In genomic region chr1:39990428-39990827, GRCh38 we compare ENCODE assay signal across 14 cellular contexts.
"Had no signal": no experiment of that assay in that cellular context is flagged by ENCODE, and none has a peak within 500 bp of the region (broad histone marks: within the 10 kb centered on the region; RNA-seq: fewer than 3 reads in every experiment).

No MANE protein-coding gene starts in this region.

- H3K27ac ChIP-seq: gastrocnemius medialis, left lung, psoas muscle, thyroid gland, vagina had no signal

- H3K9me3 ChIP-seq: gastrocnemius medialis, left lung, psoas muscle, thyroid gland, vagina had no signal

- H3K27me3 Mint-ChIP-seq: activated naive CD8-positive, alpha-beta T cell treated with anti-CD3 and anti-CD28 coated beads, Interleukin-2, amount 10 ng/mL, durations not matched to agents 7 days and 5 days; memory B cell had no signal

- DNase-seq: activated CD4-positive, alpha-beta T cell treated with anti-CD3 and anti-CD28 coated beads for 1 hour; activated CD4-positive, alpha-beta T cell treated with anti-CD3 and anti-CD28 coated beads, Interleukin-2, amount 50 U/mL, for 48 hours; activated naive CD8-positive, alpha-beta T cell treated with anti-CD3 and anti-CD28 coated beads, Interleukin-2, amount 10 ng/mL, durations not matched to agents 7 days and 5 days; activated T-cell treated with anti-CD3 and anti-CD28 coated beads, Interleukin-2, amount 50 U/mL, for 48 hours; anterior cingulate cortex; gastrocnemius medialis; islet precursor cell; left lung; psoas muscle; stimulated activated CD4-positive, alpha-beta T cell treated with anti-CD3 and anti-CD28 coated beads, Interleukin-2, amount 100 ng/mL, for 48 hours; thyroid gland had no signal

- H3K27me3 ChIP-seq: gastrocnemius medialis, left lung, thyroid gland, vagina had no signal

- H3K4me1 Mint-ChIP-seq: nephron had no signal

- H3K36me3 Mint-ChIP-seq: activated naive CD8-positive, alpha-beta T cell treated with anti-CD3 and anti-CD28 coated beads, Interleukin-2, amount 10 ng/mL, durations not matched to agents 7 days and 5 days; memory B cell had no signal

- H3K9me3 Mint-ChIP-seq: memory B cell, nephron had no signal

- H3K36me3 ChIP-seq: gastrocnemius medialis, left lung, thyroid gland, vagina had no signal

- ATAC-seq: gastrocnemius medialis, left lung, psoas muscle had no signal

- H3K4me3 Mint-ChIP-seq: activated naive CD8-positive, alpha-beta T cell treated with anti-CD3 and anti-CD28 coated beads, Interleukin-2, amount 10 ng/mL, durations not matched to agents 7 days and 5 days; memory B cell; nephron had no signal

- H3K4me1 ChIP-seq: gastrocnemius medialis, left lung, psoas muscle, vagina had no signal

- H3K27ac Mint-ChIP-seq: activated naive CD8-positive, alpha-beta T cell treated with anti-CD3 and anti-CD28 coated beads, Interleukin-2, amount 10 ng/mL, durations not matched to agents 7 days and 5 days; memory B cell had no signal

- H3K4me3 ChIP-seq: gastrocnemius medialis, left lung, psoas muscle, thyroid gland, vagina had no signal
